17 cellular contexts compared by ENCODE assay signal in genomic region chrX:110041980-110042379, GRCh38.
"Had no signal": no experiment of that assay in that cellular context is flagged by ENCODE, and none has a peak within 500 bp of the region (broad histone marks: within the 10 kb centered on the region; RNA-seq: fewer than 3 reads in every experiment).

No MANE protein-coding gene starts in this region.

- H3K4me3 Mint-ChIP-seq: activated B cell treated with CpG ODN at 0.5 μM for 24 hours; activated CD4-positive, alpha-beta T cell treated with anti-CD3 and anti-CD28 coated beads, Interleukin-2, amount 10 ng/mL, durations not matched to agents 24 days and 14 days; activated T-helper 1 cell treated with anti-CD3 and anti-CD28 coated beads, Interleukin-12 subunit alpha, Interleukin-12 subunit beta, Interleukin-2, Interleukin-4 antibody, amounts not matched to agents 30 ng/mL and 10 ng/mL and 1 ng/mL, durations not matched to agents 14 hours and 24 hours and 36 hours; naive thymus-derived CD4-positive, alpha-beta T cell; T-helper 1 cell treated with Interleukin-12 subunit alpha and Interleukin-12 subunit beta and Interleukin-4 antibody, amounts not matched to agents 30 μg/mL and 1 μg/mL, for 36 hours had no signal

- H3K4me3 ChIP-seq: coronary artery, hepatocyte, lower lobe of right lung, prostate gland, upper lobe of left lung had no signal

- H3K27me3 ChIP-seq: hepatocyte, upper lobe of left lung had no signal

- H3K27ac ChIP-seq: coronary artery, hepatocyte, lower lobe of right lung, prostate gland, upper lobe of left lung had no signal

- ATAC-seq: naive thymus-derived CD4-positive, alpha-beta T cell; sciatic nerve had no signal

- H3K4me2 ChIP-seq: hepatocyte had no signal

- H3K36me3 ChIP-seq: lower lobe of right lung, prostate gland, upper lobe of left lung had no signal

- DNase-seq: activated B cell treated with CpG ODN at 0.5 μM for 24 hours; activated CD4-positive, alpha-beta T cell treated with anti-CD3 and anti-CD28 coated beads, Interleukin-2, amount 10 ng/mL, durations not matched to agents 24 days and 14 days; activated naive CD4-positive, alpha-beta T cell treated with Interleukin-2 at 50 U/mL for 16 hours; caudate nucleus; erythroblast; lower lobe of right lung; naive thymus-derived CD4-positive, alpha-beta T cell; nucleus accumbens; stimulated activated CD4-positive, alpha-beta T cell treated with anti-CD3 and anti-CD28 coated beads, Interleukin-2, amount 100 ng/mL, for 24 hours; stimulated activated naive CD4-positive, alpha-beta T cell; upper lobe of left lung had no signal

- H3K9me3 ChIP-seq: lower lobe of right lung, prostate gland, upper lobe of left lung had no signal

- H3K27me3 Mint-ChIP-seq: activated B cell treated with CpG ODN at 0.5 μM for 24 hours; activated CD4-positive, alpha-beta T cell treated with anti-CD3 and anti-CD28 coated beads, Interleukin-2, amount 10 ng/mL, durations not matched to agents 24 days and 14 days; naive thymus-derived CD4-positive, alpha-beta T cell had no signal

- H3K4me1 ChIP-seq: prostate gland had no signal

- H2AFZ ChIP-seq: hepatocyte had no signal

- H3K27ac Mint-ChIP-seq: activated B cell treated with CpG ODN at 0.5 μM for 24 hours; activated CD4-positive, alpha-beta T cell treated with anti-CD3 and anti-CD28 coated beads, Interleukin-2, amount 10 ng/mL, durations not matched to agents 24 days and 14 days; activated T-helper 1 cell treated with anti-CD3 and anti-CD28 coated beads, Interleukin-12 subunit alpha, Interleukin-12 subunit beta, Interleukin-2, Interleukin-4 antibody, amounts not matched to agents 30 ng/mL and 10 ng/mL and 1 ng/mL, durations not matched to agents 14 hours and 24 hours and 36 hours; naive thymus-derived CD4-positive, alpha-beta T cell; T-helper 1 cell treated with Interleukin-12 subunit alpha and Interleukin-12 subunit beta and Interleukin-4 antibody, amounts not matched to agents 30 μg/mL and 1 μg/mL, for 36 hours had no signal

- H3K9me3 Mint-ChIP-seq: activated B cell treated with CpG ODN at 0.5 μM for 24 hours; activated CD4-positive, alpha-beta T cell treated with anti-CD3 and anti-CD28 coated beads, Interleukin-2, amount 10 ng/mL, durations not matched to agents 24 days and 14 days; activated T-helper 1 cell treated with anti-CD3 and anti-CD28 coated beads, Interleukin-12 subunit alpha, Interleukin-12 subunit beta, Interleukin-2, Interleukin-4 antibody, amounts not matched to agents 30 ng/mL and 10 ng/mL and 1 ng/mL, durations not matched to agents 14 hours and 24 hours and 36 hours; naive thymus-derived CD4-positive, alpha-beta T cell; T-helper 1 cell treated with Interleukin-12 subunit alpha and Interleukin-12 subunit beta and Interleukin-4 antibody, amounts not matched to agents 30 μg/mL and 1 μg/mL, for 36 hours had no signal
